In genomic region chr3:5123937-5124336, GRCh38 we compare ENCODE assay signal across 10 cellular contexts. TPM values are rescaled to one million over a fixed set of nuclear protein-coding genes. Genes with fewer than 3 reads are reported as not detected.
DNase-seq lines count a peak whose midpoint lies in the region; ATAC-seq and TF ChIP-seq lines count a peak whose summit lies in the region.
"Had no signal": no experiment of that assay in that cellular context is flagged by ENCODE, and none has a peak within 500 bp of the region (broad histone marks: within the 10 kb centered on the region; RNA-seq: fewer than 3 reads in every experiment).

No MANE protein-coding gene starts in this region.

- no peak for TF ChIP-seq CTCF in activated CD8-positive, alpha-beta T cell treated with anti-CD3 and anti-CD28 coated beads for 36 hours (IDR thresholded peaks at IDR 0.05)

- no peak overlapping the region for H3K27ac Mint-ChIP-seq in T-helper 2 cell treated with Interferon-gamma antibody and Interleukin-4, amounts not matched to agents 5 μg/mL and 100 μg/mL, for 36 hours
- peak overlapping the region; percentile 45 for H3K27ac Mint-ChIP-seq in activated CD8-positive, alpha-beta T cell treated with anti-CD3 and anti-CD28 coated beads for 36 hours
- peak overlapping the region in 5 of 6 donors; percentile 58 to 96 (median 75) for H3K27ac Mint-ChIP-seq in immature natural killer cell
- H3K27ac Mint-ChIP-seq in stimulated activated naive CD8-positive, alpha-beta T cell treated with anti-CD3 and anti-CD28 coated beads, Interleukin-15, amount 100 ng/mL, for 72 hours: peak overlapping the region in 1 of 2 donors; percentile 62

- peak overlapping the region; percentile 65 for H3K4me3 Mint-ChIP-seq in T-helper 2 cell treated with Interferon-gamma antibody and Interleukin-4, amounts not matched to agents 5 μg/mL and 100 μg/mL, for 36 hours
- H3K4me3 Mint-ChIP-seq in activated CD8-positive, alpha-beta T cell treated with anti-CD3 and anti-CD28 coated beads for 36 hours: peak overlapping the region; percentile 86
- H3K4me3 Mint-ChIP-seq in immature natural killer cell: peak overlapping the region; percentile 30 to 91 (median 75)
- peak overlapping the region; percentile 83 to 99 for H3K4me3 Mint-ChIP-seq in stimulated activated naive CD8-positive, alpha-beta T cell treated with anti-CD3 and anti-CD28 coated beads, Interleukin-15, amount 100 ng/mL, for 72 hours

- H3K9me3 Mint-ChIP-seq in T-helper 2 cell treated with Interferon-gamma antibody and Interleukin-4, amounts not matched to agents 5 μg/mL and 100 μg/mL, for 36 hours: no peaks in the 10 kb centered on the region
- H3K9me3 Mint-ChIP-seq in activated CD8-positive, alpha-beta T cell treated with anti-CD3 and anti-CD28 coated beads for 36 hours: no peaks in the 10 kb centered on the region
- no peaks in the 10 kb centered on the region for H3K9me3 Mint-ChIP-seq in immature natural killer cell
- no peaks in the 10 kb centered on the region for H3K9me3 Mint-ChIP-seq in stimulated activated naive CD8-positive, alpha-beta T cell treated with anti-CD3 and anti-CD28 coated beads, Interleukin-15, amount 100 ng/mL, for 72 hours

- intact Hi-C loops in activated CD8-positive, alpha-beta T cell treated with anti-CD3 and anti-CD28 coated beads for 36 hours (cut with micrococcal nuclease): loop anchor here (5.0 kb wide), 1 partner anchor 68 kb away; no protein-coding TSS in a partner anchor

- peaks cover 3% of the 10 kb centered on the region for H3K36me3 Mint-ChIP-seq in T-helper 2 cell treated with Interferon-gamma antibody and Interleukin-4, amounts not matched to agents 5 μg/mL and 100 μg/mL, for 36 hours (ENCODE audit: low read depth)
- H3K36me3 Mint-ChIP-seq in activated CD8-positive, alpha-beta T cell treated with anti-CD3 and anti-CD28 coated beads for 36 hours (ENCODE audit: low read depth): peaks cover 14% of the 10 kb centered on the region
- no peaks in the 10 kb centered on the region for H3K36me3 Mint-ChIP-seq in immature natural killer cell

- POLR2A ChIA-PET in activated CD8-positive, alpha-beta T cell treated with anti-CD3 and anti-CD28 coated beads for 36 hours (lab: Charles Lee): interaction anchor here (0.9 to 6.1 kb wide), 9 partner anchors 9 to 280 kb away, joined by 3 to 36 read pairs (median 5); partner anchors contain the start of genes BHLHE40 and EDEM1

- ATAC-seq in activated CD8-positive, alpha-beta T cell treated with anti-CD3 and anti-CD28 coated beads for 36 hours: no peak
- ATAC-seq in stimulated activated naive CD8-positive, alpha-beta T cell treated with anti-CD3 and anti-CD28 coated beads, Interleukin-15, amount 100 ng/mL, for 72 hours: no peak
- ATAC-seq in GM21447 (IDR thresholded peaks at IDR 0.05; ENCODE audit: unreplicated experiment): no peak
- no peak for ATAC-seq in GM21367 (IDR thresholded peaks at IDR 0.05; ENCODE audit: unreplicated experiment)

- no peaks in the 10 kb centered on the region for H3K27me3 Mint-ChIP-seq in T-helper 2 cell treated with Interferon-gamma antibody and Interleukin-4, amounts not matched to agents 5 μg/mL and 100 μg/mL, for 36 hours (ENCODE audit: low read depth)
- no peaks in the 10 kb centered on the region for H3K27me3 Mint-ChIP-seq in activated CD8-positive, alpha-beta T cell treated with anti-CD3 and anti-CD28 coated beads for 36 hours
- H3K27me3 Mint-ChIP-seq in immature natural killer cell (ENCODE audit: low read depth in 3 of 3): peaks cover 5 to 17% (median 5%) of the 10 kb centered on the region in 3 donors
- H3K27me3 Mint-ChIP-seq in stimulated activated naive CD8-positive, alpha-beta T cell treated with anti-CD3 and anti-CD28 coated beads, Interleukin-15, amount 100 ng/mL, for 72 hours: no peaks in the 10 kb centered on the region

- H3K4me1 Mint-ChIP-seq in T-helper 2 cell treated with Interferon-gamma antibody and Interleukin-4, amounts not matched to agents 5 μg/mL and 100 μg/mL, for 36 hours (ENCODE audit: low read depth): peaks cover 23% of the 10 kb centered on the region
- peaks cover 50% of the 10 kb centered on the region for H3K4me1 Mint-ChIP-seq in activated CD8-positive, alpha-beta T cell treated with anti-CD3 and anti-CD28 coated beads for 36 hours (ENCODE audit: low read depth)
- H3K4me1 Mint-ChIP-seq in immature natural killer cell: peaks cover 56 to 66% of the 10 kb centered on the region in 2 donors
- H3K4me1 Mint-ChIP-seq in stimulated activated naive CD8-positive, alpha-beta T cell treated with anti-CD3 and anti-CD28 coated beads, Interleukin-15, amount 100 ng/mL, for 72 hours: peaks cover 46% of the 10 kb centered on the region

- CTCF ChIA-PET in activated CD8-positive, alpha-beta T cell treated with anti-CD3 and anti-CD28 coated beads for 36 hours (lab: Charles Lee): interaction anchor here (0.6 to 3.9 kb wide), 11 partner anchors 12 to 412 kb away, joined by 3 to 18 read pairs (median 5); no protein-coding TSS in a partner anchor

- no peak for DNase-seq in T-helper 2 cell treated with Interferon-gamma antibody and Interleukin-4, amounts not matched to agents 5 μg/mL and 100 μg/mL, for 36 hours (ENCODE audit: low spot score)
- DNase-seq in T-helper 2 cell (no peak), immature natural killer cell (no peak), HuH-7 (ENCODE audit: low spot score) (no peak)
- no peak for DNase-seq in activated CD8-positive, alpha-beta T cell treated with anti-CD3 and anti-CD28 coated beads for 36 hours
- DNase-seq in stimulated activated naive CD8-positive, alpha-beta T cell treated with anti-CD3 and anti-CD28 coated beads, Interleukin-15, amount 100 ng/mL, for 72 hours: no peak
- DNase-seq: NCI-H2107; stimulated activated naive CD4-positive, alpha-beta T cell had no signal

RNA-seq across cellular contexts. Expression of gene ARL8B, which starts 1.8 kb away (rescaled TPM):
- 10 to 100 TPM; 33.9 to 38.9 TPM for total RNA-seq in activated CD8-positive, alpha-beta T cell treated with anti-CD3 and anti-CD28 coated beads for 36 hours
- polyA plus RNA-seq in immature natural killer cell: 10 to 100 TPM; 37.7 to 63.4 (median 39.4) TPM
